ENCODE assay signal across 8 cellular contexts in the genomic region with DNA sequence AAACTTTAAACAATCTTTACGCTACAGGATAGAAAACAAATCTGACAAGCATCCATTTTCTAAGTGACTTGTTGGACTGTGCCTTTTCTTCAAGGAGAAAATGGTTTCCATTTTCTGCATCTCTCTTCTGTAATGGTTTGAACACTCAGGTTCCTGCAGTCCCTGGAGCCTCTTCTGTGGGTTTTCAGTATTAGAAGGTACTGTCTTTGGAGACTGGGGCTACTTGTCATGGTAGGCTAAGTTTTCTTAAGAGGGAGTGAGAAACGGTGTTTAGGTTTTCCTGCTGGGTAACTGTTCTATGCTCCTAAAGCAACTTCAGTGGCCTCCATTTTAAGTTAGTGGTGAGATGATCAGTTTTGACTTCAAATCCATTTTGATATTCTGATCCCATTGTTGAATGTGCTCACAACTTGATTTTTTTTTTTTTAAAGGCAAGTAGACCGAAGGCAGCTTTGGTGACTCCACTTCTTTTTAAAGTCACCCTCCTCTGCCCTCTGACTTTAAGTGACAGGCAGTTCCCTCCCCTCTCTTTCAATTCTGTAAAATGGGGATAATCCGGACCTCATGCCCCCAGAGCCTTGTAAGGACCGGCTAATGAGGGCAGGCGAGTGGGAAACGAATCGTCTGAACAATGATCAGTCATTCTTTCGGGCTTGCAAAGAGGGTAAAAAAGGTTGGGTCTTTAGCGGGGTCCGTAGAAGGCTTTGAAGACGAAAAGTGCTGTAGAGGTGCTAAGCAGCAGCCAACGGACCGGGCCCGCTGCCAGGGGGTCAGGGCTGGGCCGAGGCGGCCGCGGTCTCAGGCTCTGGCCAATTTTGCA. TPM values are rescaled to one million over a fixed set of nuclear protein-coding genes. Genes with fewer than 3 reads are reported as not detected.
A peak's percentile ranks its signal among the peaks of the same experiment; 100 is the strongest.
DNase-seq lines count a peak whose midpoint lies in the region; ATAC-seq and TF ChIP-seq lines count a peak whose summit lies in the region.

No MANE protein-coding gene starts in this region.

- peak overlapping the region; percentile 98 for H3K27ac Mint-ChIP-seq in activated T-cell treated with anti-CD3 and anti-CD28 coated beads, Interleukin-2, amount 50 U/mL, for 72 hours
- H3K27ac Mint-ChIP-seq in immature natural killer cell = peak overlapping the region; percentile 92 to 96 (median 95)

- H3K36me3 Mint-ChIP-seq in activated T-cell treated with anti-CD3 and anti-CD28 coated beads, Interleukin-2, amount 50 U/mL, for 72 hours (ENCODE audit: insufficient read depth in 2 of 2) = peaks cover under 1% of the 10 kb centered on the region in 2 donors
- H3K36me3 Mint-ChIP-seq in immature natural killer cell = no peaks in the 10 kb centered on the region

- H3K27me3 Mint-ChIP-seq in activated T-cell treated with anti-CD3 and anti-CD28 coated beads, Interleukin-2, amount 50 U/mL, for 72 hours (ENCODE audit: low read depth) = no peaks in the 10 kb centered on the region
- peaks cover 8 to 20% (median 11%) of the 10 kb centered on the region in 3 donors for H3K27me3 Mint-ChIP-seq in immature natural killer cell (ENCODE audit: low read depth in 3 of 3)

- H3K4me3 Mint-ChIP-seq in activated T-cell treated with anti-CD3 and anti-CD28 coated beads, Interleukin-2, amount 50 U/mL, for 72 hours = peak overlapping the region; percentile 93 to 95
- peak overlapping the region; percentile 87 to 95 (median 93) for H3K4me3 Mint-ChIP-seq in immature natural killer cell

- H3K9me3 Mint-ChIP-seq in activated T-cell treated with anti-CD3 and anti-CD28 coated beads, Interleukin-2, amount 50 U/mL, for 72 hours = no peaks in the 10 kb centered on the region
- no peaks in the 10 kb centered on the region for H3K9me3 Mint-ChIP-seq in immature natural killer cell

- no peak for DNase-seq in heart right ventricle
- DNase-seq in left cardiac atrium = no peak
- DNase-seq in activated T-cell treated with anti-CD3 and anti-CD28 coated beads, Interleukin-2, amount 50 U/mL, for 72 hours = peak in 1 of 2 donors; percentile 23
- no peak for DNase-seq in immature natural killer cell
- DNase-seq in middle frontal gyrus (ENCODE audit: extremely low spot score, low spot score) = no peak
- DNase-seq in posterior cingulate gyrus = no peak

- WGBS in heart right ventricle, 2 donors = 10 to 12% methylated on average over 19 of the region's 19 CpGs

- H3K4me1 ChIP-seq in heart right ventricle = peaks cover 13 to 70% (median 45%) of the 10 kb centered on the region in 9 donors

- no peaks in the 10 kb centered on the region for H3K27me3 ChIP-seq in heart right ventricle

- H3K9me3 ChIP-seq in heart right ventricle = no peaks in the 10 kb centered on the region

- intact Hi-C loops in heart right ventricle (cut with DNase I) (loop anchor here in 4 of 10 donors (2.0 to 10.0 kb wide), 4 partner anchors 47 to 94 kb away; a partner anchor contains a TSS), left cardiac atrium (cut with DNase I) (loop anchor here in 1 of 2 donors (5.0 kb wide), 1 partner anchor 92 kb away; a partner anchor contains a TSS), posterior cingulate gyrus (cut with DNase I) (loop anchor here (10.0 kb wide), 1 partner anchor 50 kb away; no protein-coding TSS in a partner anchor)

- H3K4me3 ChIP-seq in heart right ventricle = peak overlapping the region; percentile 30 to 96 (median 92)

- TF ChIP-seq CTCF in heart right ventricle (IDR thresholded peaks at IDR 0.05) = no peak

- peaks cover 29% of the 10 kb centered on the region for H3K4me1 Mint-ChIP-seq in activated T-cell treated with anti-CD3 and anti-CD28 coated beads, Interleukin-2, amount 50 U/mL, for 72 hours (ENCODE audit: low read depth)
- H3K4me1 Mint-ChIP-seq in immature natural killer cell = peaks cover 28 to 35% of the 10 kb centered on the region in 2 donors

- no peaks in the 10 kb centered on the region for H3K36me3 ChIP-seq in heart right ventricle

- ATAC-seq in heart right ventricle = no peak
- ATAC-seq in left cardiac atrium = no peak
- peak in 1 of 2 donors; percentile 6 for ATAC-seq in activated T-cell treated with anti-CD3 and anti-CD28 coated beads, Interleukin-2, amount 50 U/mL, for 72 hours (replicated peaks in 1 of 2)
- no peak for ATAC-seq in GM21423 (IDR thresholded peaks at IDR 0.05; ENCODE audit: unreplicated experiment)

- peak overlapping the region; percentile 93 to 99 (median 98) for H3K27ac ChIP-seq in heart right ventricle
- peak overlapping the region; percentile 76 for H3K27ac ChIP-seq in temporal lobe (ENCODE audit: low read depth, low read length)

RNA-seq across cellular contexts. Expression of a gene that starts 1.0 kb away (rescaled TPM):
- total RNA-seq in heart right ventricle (10 to 100 TPM; 33.6 to 62.5 (median 45.7) TPM), left cardiac atrium (10 to 100 TPM; 34.5 to 38.5 TPM), temporal lobe (45.0 TPM)
- polyA plus RNA-seq in heart right ventricle (10 to 100 TPM; 14.5 to 16.8 TPM), immature natural killer cell (10 to 100 TPM in 2 of 3 donors, 1 to 10 TPM in 1; 7.1 to 34.6 (median 16.0) TPM)
- 10 to 100 TPM; 95.1 to 97.3 TPM for total RNA-seq in activated T-cell treated with anti-CD3 and anti-CD28 coated beads, Interleukin-2, amount 50 U/mL, for 72 hours
